8 cellular contexts compared by ENCODE assay signal in genomic region chr1:16324456-16324890, GRCh38. TPM values are rescaled to one million over a fixed set of nuclear protein-coding genes. Genes with fewer than 3 reads are reported as not detected.
A peak's percentile ranks its signal among the peaks of the same experiment; 100 is the strongest.
DNase-seq lines count a peak whose midpoint lies in the region; ATAC-seq and TF ChIP-seq lines count a peak whose summit lies in the region.

No MANE protein-coding gene starts in this region.

- no peak overlapping the region for H3K23ac ChIP-seq in mesendoderm (ENCODE audit: low read length)

- TF ChIP-seq EP300 in stomach (IDR thresholded peaks at IDR 0.05), result no peak

- no peak overlapping the region for H4K8ac ChIP-seq in mesendoderm (ENCODE audit: low read depth, low read length)

- TF ChIP-seq CTCF in chondrocyte (IDR thresholded peaks at IDR 0.05) (no peak), stomach (IDR thresholded peaks at IDR 0.05) (no peak)

- peaks cover 6% of the 10 kb centered on the region for H3K79me1 ChIP-seq in mesendoderm (ENCODE audit: low read length)

- H3K18ac ChIP-seq in mesendoderm (ENCODE audit: low read length), result no peak overlapping the region

- peak overlapping the region; percentile 80 for H3K27ac Mint-ChIP-seq in chondrocyte (ENCODE audit: unreplicated experiment)

- no peaks in the 10 kb centered on the region for H3K9me3 ChIP-seq in stomach

- H3K4ac ChIP-seq in mesendoderm (ENCODE audit: low read depth, low read length), result no peak overlapping the region

- H3K36me3 Mint-ChIP-seq in chondrocyte (ENCODE audit: low read depth), result peaks cover 6% of the 10 kb centered on the region

- DNase-seq in AG20443 (ENCODE audit: low spot score), result peak; percentile 67
- peak; percentile 13 for DNase-seq in LoVo (ENCODE audit: low spot score)
- DNase-seq in chondrocyte (ENCODE audit: low spot score), result no peak
- DNase-seq in mesendoderm, result peak; percentile 48
- DNase-seq in HuH-7.5 (ENCODE audit: low spot score), result no peak
- DNase-seq in stomach, result no peak
- DNase-seq in OCI-M2 (lab: John Stamatoyannopoulos, UW; ENCODE audit: unreplicated experiment), result no peak

- H2AK5ac ChIP-seq in mesendoderm (ENCODE audit: low read length), result no peak overlapping the region

- H3K4me3 Mint-ChIP-seq in chondrocyte (ENCODE audit: unreplicated experiment), result no peak overlapping the region

- H3K4me1 ChIP-seq in mesendoderm (ENCODE audit: control insufficient read depth, low read depth, low read length), result no peaks in the 10 kb centered on the region
- peaks cover 0 to 71% (median 34%) of the 10 kb centered on the region in 4 donors for H3K4me1 ChIP-seq in stomach

- H3K27me3 ChIP-seq in mesendoderm (ENCODE audit: insufficient read depth, low read length, poor library complexity) (no peaks in the 10 kb centered on the region), stomach (no peaks in the 10 kb centered on the region)

- H3K4me2 ChIP-seq in mesendoderm (ENCODE audit: low read length), result no peak overlapping the region

- no peak overlapping the region for H2BK15ac ChIP-seq in mesendoderm (replicated peaks; ENCODE audit: low read depth)

- no peak overlapping the region for H3K9ac ChIP-seq in mesendoderm (ENCODE audit: low read length)

- H3K56ac ChIP-seq in mesendoderm (ENCODE audit: low read length), result no peak overlapping the region

- no peaks in the 10 kb centered on the region for H3K9me3 Mint-ChIP-seq in chondrocyte (ENCODE audit: low read depth)

- ATAC-seq in HG03378 (IDR thresholded peaks at IDR 0.05; ENCODE audit: unreplicated experiment), result no peak

- H3K36me3 ChIP-seq in mesendoderm (ENCODE audit: control insufficient read depth, insufficient read depth, low read length) (no peaks in the 10 kb centered on the region), stomach (peaks cover 0 to 12% (median 5%) of the 10 kb centered on the region in 4 donors)

- H2BK5ac ChIP-seq in mesendoderm (ENCODE audit: low read length), result no peak overlapping the region

- intact Hi-C loops in stomach (cut with DNase I; ENCODE audit: low total_unique reads), result no loop called here

- WGBS in mesendoderm (ENCODE audit: extremely low coverage, insufficient coverage, low lambda C conversion rate), result no CpG with 5 or more reads among the region's 6 CpGs
- WGBS in stomach, 5 donors, result 89 to 96% (median 89%) methylated on average over 6 of the region's 6 CpGs

- H3K4me1 Mint-ChIP-seq in chondrocyte (ENCODE audit: low read depth), result peaks cover 31% of the 10 kb centered on the region

- H3K79me2 ChIP-seq in mesendoderm (ENCODE audit: control insufficient read depth, insufficient read depth, low read length), result no peaks in the 10 kb centered on the region

- no peaks in the 10 kb centered on the region for H3K27me3 Mint-ChIP-seq in chondrocyte (ENCODE audit: low read depth)

- H3K4me3 ChIP-seq in mesendoderm (ENCODE audit: low read length) (no peak overlapping the region), stomach (no peak overlapping the region)

- H2BK120ac ChIP-seq in mesendoderm (ENCODE audit: low read depth, low read length), result no peak overlapping the region

- H4K5ac ChIP-seq in mesendoderm (ENCODE audit: low read length), result no peak overlapping the region

- TF ChIP-seq POLR2A in stomach (IDR thresholded peaks at IDR 0.05), result no peak

- H3K27ac ChIP-seq in mesendoderm (ENCODE audit: low read depth, low read length) (no peak overlapping the region), stomach (peak overlapping the region in 2 of 5 donors; percentile 14 to 31)

RNA-seq across cellular contexts. Expression of gene FBXO42, which starts 27.8 kb away (rescaled TPM):
- total RNA-seq in chondrocyte, result 17.8 to 20.9 TPM (median 20.1 TPM) in 3 replicates
- 9.1 TPM for polyA plus RNA-seq in mesendoderm (2013, experiment 1 of 2)
- polyA plus RNA-seq in mesendoderm (2013, experiment 2 of 2), result 9.4 TPM
- 10 to 100 TPM; 11.1 to 35.4 (median 18.7) TPM for total RNA-seq in stomach
- polyA plus RNA-seq in stomach, result 1 to 10 TPM; 4.3 to 9.7 (median 6.9) TPM

RNA-seq across cellular contexts. Expression of gene SZRD1, which starts 42.6 kb away (rescaled TPM):
- total RNA-seq in chondrocyte (113 to 117 TPM (median 113 TPM) in 3 replicates), stomach (10 to 100 TPM; 15.8 to 86.6 (median 44.3) TPM)
- 115 TPM for polyA plus RNA-seq in mesendoderm (2013, experiment 1 of 2)
- 117 TPM for polyA plus RNA-seq in mesendoderm (2013, experiment 2 of 2)
- polyA plus RNA-seq in stomach, result 10 to 100 TPM; 41.9 to 66.9 (median 57.1) TPM

Comparison
In these comparisons a context has a peak if more than half of its experiments do, and no peak if none do; other contexts are left out.
1. DNase-seq: peak in AG20443 (single experiment), LoVo (single experiment) and mesendoderm (single experiment); none in chondrocyte (single experiment), HuH-7.5 (single experiment), stomach (single experiment) and OCI-M2 (single experiment).